Comparison of ENCODE assay signal across 10 cellular contexts in the genomic region with DNA sequence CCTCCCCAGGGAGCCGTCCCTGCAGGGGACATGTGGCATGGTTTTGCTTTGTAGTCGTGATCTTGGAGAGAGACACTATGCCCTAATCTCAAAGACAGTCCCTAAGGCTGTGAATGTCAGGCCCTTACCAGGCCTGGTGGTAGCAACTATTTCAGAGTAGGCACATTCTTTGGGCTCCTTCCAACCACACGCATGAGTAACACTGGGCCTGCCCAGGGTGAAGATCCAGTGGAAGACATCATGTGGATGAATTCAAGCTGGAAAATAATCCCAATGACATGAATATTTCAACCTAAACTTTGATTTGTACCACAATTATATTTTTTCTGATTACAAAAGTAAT. TPM values are rescaled to one million over a fixed set of nuclear protein-coding genes. Genes with fewer than 3 reads are reported as not detected.
DNase-seq lines count a peak whose midpoint lies in the region; ATAC-seq, FAIRE-seq and TF ChIP-seq lines count a peak whose summit lies in the region.
"Had no signal": no experiment of that assay in that cellular context is flagged by ENCODE, and none has a peak within 500 bp of the region (broad histone marks: within the 10 kb centered on the region; RNA-seq: fewer than 3 reads in every experiment).

No MANE protein-coding gene starts in this region.

- TF ChIP-seq CTCF in adrenal gland (IDR thresholded peaks at IDR 0.05) (no peak), gastroesophageal sphincter (IDR thresholded peaks at IDR 0.05) (no peak), type B pancreatic cell (conservative IDR thresholded peaks at IDR 0.05) (no peak)

- no peak for TF ChIP-seq EP300 in gastroesophageal sphincter (IDR thresholded peaks at IDR 0.05)

- H3K9me3 Mint-ChIP-seq in type B pancreatic cell: no peaks in the 10 kb centered on the region

- H3K27me3 ChIP-seq in adrenal gland (no peaks in the 10 kb centered on the region), gastroesophageal sphincter (peaks cover 29% of the 10 kb centered on the region)

- FAIRE-seq in H54 (lab: Jason Lieb, UNC): peak; percentile 43

- no peak for TF ChIP-seq POLR2A in H54 (IDR thresholded peaks at IDR 0.05; ENCODE audit: low read depth, low read length)
- no peak for TF ChIP-seq POLR2A in adrenal gland (IDR thresholded peaks at IDR 0.05)
- TF ChIP-seq POLR2A in gastroesophageal sphincter (IDR thresholded peaks at IDR 0.05): no peak

- H3K4me1 ChIP-seq in adrenal gland (replicated peaks in 1 of 2): no peaks in the 10 kb centered on the region
- H3K4me1 ChIP-seq in gastroesophageal sphincter: peaks cover 0 to 13% (median 6%) of the 10 kb centered on the region in 3 donors

- DNase-seq in H54 (ENCODE audit: insufficient read length, low spot score): peak; percentile 86
- DNase-seq in adrenal gland: peak in 5 of 7 donors; percentile 29 to 55 (median 45)
- no peak for DNase-seq in type B pancreatic cell (ENCODE audit: extremely low spot score, unreplicated experiment)
- no peak for DNase-seq in NCI-H1092 treated with DMSO at 0.1 percent for 48 hours (lab: John Stamatoyannopoulos, UW)
- DNase-seq in NOMO-1 (lab: John Stamatoyannopoulos, UW; ENCODE audit: unreplicated experiment in 2 of 2): no peak
- no peak for DNase-seq in COLO829 (ENCODE audit: low spot score)
- DNase-seq: central memory CD4-positive, alpha-beta T cell; midbrain had no signal

- H3K27ac ChIP-seq in adrenal gland (peak overlapping the region in 1 of 5 donors; percentile 73), gastroesophageal sphincter (peak overlapping the region in 3 of 4 donors; percentile 62 to 83 (median 79)), skin epidermis (peak overlapping the region in 19 of 21 experiments; percentile 22 to 86 (median 73))

- H3K36me3 ChIP-seq in adrenal gland (replicated peaks in 1 of 2) (no peaks in the 10 kb centered on the region), gastroesophageal sphincter (no peaks in the 10 kb centered on the region)

- H3K4me1 Mint-ChIP-seq in type B pancreatic cell (ENCODE audit: unreplicated experiment): peaks cover 26% of the 10 kb centered on the region

- peak; percentile 52 for ATAC-seq in gastroesophageal sphincter

- no peak overlapping the region for H3K4me3 Mint-ChIP-seq in type B pancreatic cell

- H3K27ac Mint-ChIP-seq in type B pancreatic cell: no peak overlapping the region

- H3K4me3 ChIP-seq in adrenal gland: no peak overlapping the region
- no peak overlapping the region for H3K4me3 ChIP-seq in gastroesophageal sphincter
- H3K4me3 ChIP-seq in skin epidermis: no peak overlapping the region

- 42 to 79% (median 57%) methylated on average over 3 of the region's 3 CpGs for WGBS in adrenal gland, 4 donors
- 33 to 39% methylated on average over 1 to 3 of the region's 3 CpGs for WGBS in gastroesophageal sphincter (ENCODE audit: low coverage in 1 of 2), 2 donors

- no peaks in the 10 kb centered on the region for H3K27me3 Mint-ChIP-seq in type B pancreatic cell

- H3K36me3 Mint-ChIP-seq in type B pancreatic cell: no peaks in the 10 kb centered on the region

- H3K9me3 ChIP-seq in adrenal gland (replicated peaks in 1 of 3): no peaks in the 10 kb centered on the region
- H3K9me3 ChIP-seq in gastroesophageal sphincter: no peaks in the 10 kb centered on the region

- intact Hi-C loops in adrenal gland (cut with DNase I): no loop called here

RNA-seq across cellular contexts. Expression of gene INSIG1, which starts 39.5 kb away (rescaled TPM):
- total RNA-seq in adrenal gland (100 to 1,000 TPM in 1 of 8 donors, 10 to 100 TPM in 7; 23.8 to 234 (median 56.1) TPM), gastroesophageal sphincter (10 to 100 TPM; 18.8 to 52.1 (median 30.7) TPM), type B pancreatic cell (ENCODE audit: low replicate concordance) (38.2 and 55.2 TPM in 2 replicates)
- polyA plus RNA-seq in adrenal gland: 100 to 1,000 TPM in 1 of 3 donors, 10 to 100 TPM in 1, 1 to 10 TPM in 1; 9.9 to 203 (median 28.8) TPM

Comparison
In these comparisons a context has a peak if more than half of its experiments do, and no peak if none do; other contexts are left out.
1. DNase-seq: peak in H54 (single experiment) and adrenal gland (5 of 7); none in type B pancreatic cell (single experiment), NCI-H1092 treated with DMSO at 0.1 percent for 48 hours (single experiment), NOMO-1 (0 of 2) and COLO829 (single experiment).